In the genomic region with DNA sequence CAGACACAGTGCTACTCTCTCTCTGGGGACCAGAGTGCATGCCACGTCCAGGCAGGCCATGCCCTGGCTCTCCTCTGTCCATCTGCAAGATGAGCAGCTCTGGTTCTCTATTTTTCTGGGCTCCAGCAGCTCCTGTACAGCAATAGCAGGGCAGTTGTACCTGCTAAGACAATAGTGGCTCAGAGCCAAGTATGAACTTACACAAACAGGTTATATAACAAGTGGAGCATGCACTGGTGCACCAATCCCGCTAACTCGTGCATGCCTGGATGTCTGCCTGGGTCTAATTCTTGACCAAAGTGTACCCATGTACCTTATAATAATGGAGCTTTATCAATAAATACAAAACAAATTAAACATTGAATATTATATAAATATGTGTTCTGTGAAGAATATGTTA, we compare ENCODE assay signal across 18 cellular contexts.
DNase-seq lines count a peak whose midpoint lies in the region; ATAC-seq, FAIRE-seq and TF ChIP-seq lines count a peak whose summit lies in the region.
"Had no signal": no experiment of that assay in that cellular context is flagged by ENCODE, and none has a peak within 500 bp of the region (broad histone marks: within the 10 kb centered on the region; RNA-seq: fewer than 3 reads in every experiment).

No MANE protein-coding gene starts in this region.

- CTCF ChIA-PET in K562 (lab: Yijun Ruan, JAX; ENCODE audit: low intra/inter-chr PET ratio), result no interaction called here

- BruUV-seq in K562 (replicated peaks; lab: Mats Ljungman, UMichigan), result no TSS peak

- H3K4me2 ChIP-seq in K562 (ENCODE audit: insufficient read depth, low read length), result no peak overlapping the region
- H3K4me2 ChIP-seq: A549; BLaER1 treated with 17β-estradiol and CSF1 and Interleukin-3, amounts not matched to agents 10 nM and 100 nM had no signal

- H3K9me3 ChIP-seq in K562 (replicated peaks; ENCODE audit: control insufficient read depth, insufficient read depth, low read depth, low read length), result no peaks in the 10 kb centered on the region
- H3K9me3 ChIP-seq: A549, HAP-1 had no signal

- intact Hi-C loops in K562 (cut with micrococcal nuclease), result no loop called here

- no peaks in the 10 kb centered on the region for H3K79me2 ChIP-seq in K562 (ENCODE audit: control insufficient read depth, insufficient read depth, low read length)

- TF ChIP-seq CTCF in C4-2B (conservative IDR thresholded peaks at IDR 0.05), result no peak
- TF ChIP-seq CTCF in LNCaP clone FGC (IDR thresholded peaks at IDR 0.05; ENCODE audit: control insufficient read depth, extremely low read depth, insufficient read depth), result no peak
- no peak for TF ChIP-seq CTCF in K562 (IDR thresholded peaks at IDR 0.05 in 2 of 3, conservative IDR thresholded peaks at IDR 0.05 in 1 of 3; ENCODE audit: insufficient read depth in 2 of 3, low read depth in 1 of 3, low read length in 3 of 3)

- no peaks in the 10 kb centered on the region for H4K20me1 ChIP-seq in K562 (replicated peaks; ENCODE audit: control insufficient read depth, insufficient read depth, low read length)
- H4K20me1 ChIP-seq: BLaER1 treated with 17β-estradiol and CSF1 and Interleukin-3, amounts not matched to agents 10 nM and 100 nM had no signal

- H3K27ac ChIP-seq in C4-2B (peak overlapping the region; percentile 29; the same call in 1 of the 2 replicates), K562 (ENCODE audit: extremely low read depth, low read depth, low read length) (no peak overlapping the region)
- H3K27ac ChIP-seq: A549; BLaER1 treated with 17β-estradiol and CSF1 and Interleukin-3, amounts not matched to agents 10 nM and 100 nM had no signal

- H3K9ac ChIP-seq in K562 (ENCODE audit: insufficient read depth in 1 of 2, low read depth in 2 of 2, low read length in 2 of 2), result no peak overlapping the region
- H3K9ac ChIP-seq: BLaER1 treated with 17β-estradiol and CSF1 and Interleukin-3, amounts not matched to agents 10 nM and 100 nM had no signal

- no peak for TF ChIP-seq POLR2A in K562 (conservative IDR thresholded peaks at IDR 0.05)

- peaks cover 0 to 10% of the 10 kb centered on the region in 2 experiments; a peak in 3 of 5 replicates for H3K4me1 ChIP-seq in K562 (replicated peaks in 1 of 2; ENCODE audit: control insufficient read depth in 2 of 2, insufficient read depth in 2 of 2, low read length in 2 of 2)
- H3K4me1 ChIP-seq: A549; BLaER1 treated with 17β-estradiol and CSF1 and Interleukin-3, amounts not matched to agents 10 nM and 100 nM had no signal

- DNase-seq in NCI-H2107 (lab: John Stamatoyannopoulos, UW) (peak; percentile 0), NCI-H2107 treated with DMSO at 0.1 percent for 48 hours (lab: John Stamatoyannopoulos, UW; ENCODE audit: unreplicated experiment) (no peak), LNCaP clone FGC (ENCODE audit: low read depth) (peak; percentile 46), K562 (ENCODE audit: extremely low read depth in 1 of 4, low spot score in 3 of 4) (no peak), activated gamma-delta T cell (lab: John Stamatoyannopoulos, UW) (no peak), NCI-H524 treated with DMSO at 0.1 percent for 48 hours (lab: John Stamatoyannopoulos, UW) (no peak)
- DNase-seq: DMS 273 treated with DMSO at 0.1 percent for 48 hours, MV-4-11, NCI-H1436, NCI-H2081, SW 1271 had no signal

- in situ Hi-C loops in K562 (cut with MboI), result no loop called here

- no peak overlapping the region for H2AFZ ChIP-seq in K562 (ENCODE audit: low read depth, low read length)

- TF ChIP-seq EP300 in K562 (IDR thresholded peaks at IDR 0.05; ENCODE audit: low read length), result no peak

- no peaks in the 10 kb centered on the region for H3K36me3 ChIP-seq in K562 (ENCODE audit: control insufficient read depth, insufficient read depth, low read length)
- H3K36me3 ChIP-seq: BLaER1 treated with 17β-estradiol and CSF1 and Interleukin-3, amounts not matched to agents 10 nM and 100 nM; HAP-1 had no signal

- 11% methylated on average over 3 of the region's 3 CpGs for WGBS in K562 (ENCODE audit: insufficient coverage, low coverage, missing lambda C conversion rate)

- POLR2A ChIA-PET in K562 (lab: Yijun Ruan, JAX), result no interaction called here

- no peak for FAIRE-seq in K562 (lab: Jason Lieb, UNC)
- FAIRE-seq: A549, GM19239 had no signal

- ATAC-seq in K562, result no peak
- ATAC-seq in GM18868 (IDR thresholded peaks at IDR 0.05; ENCODE audit: unreplicated experiment), result no peak
- ATAC-seq: A549, Panc1 had no signal

- no peak for TF ChIP-seq RAD21 in K562 (CRISPR knock-in tag; conservative IDR thresholded peaks at IDR 0.05 in 1 of 2, IDR thresholded peaks at IDR 0.05 in 1 of 2)

- H3K4me3 ChIP-seq in LNCaP clone FGC (ENCODE audit: low read depth, low read length), result no peak overlapping the region
- no peak overlapping the region for H3K4me3 ChIP-seq in K562
- H3K4me3 ChIP-seq: A549; BLaER1 treated with 17β-estradiol and CSF1 and Interleukin-3, amounts not matched to agents 10 nM and 100 nM; HAP-1 had no signal

- no peaks in the 10 kb centered on the region for H3K27me3 ChIP-seq in K562 (ENCODE audit: control insufficient read depth in 2 of 2, insufficient read depth in 2 of 2, low read length in 2 of 2)
- H3K27me3 ChIP-seq: BLaER1 treated with 17β-estradiol and CSF1 and Interleukin-3, amounts not matched to agents 10 nM and 100 nM had no signal

- H3K9me1 ChIP-seq in K562 (ENCODE audit: control insufficient read depth, insufficient read depth, low read length), result no peaks in the 10 kb centered on the region

TF ChIP-seq in K562, 482 proteins besides CTCF, POLR2A, EP300 and RAD21:
- TF ChIP-seq PML (IDR thresholded peaks at IDR 0.05; ENCODE audit: low read length) (no peak), NFIC (IDR thresholded peaks at IDR 0.05) (peak; percentile 25; the same call in 1 of the 2 replicates)

Comparison
In these comparisons a context has a peak if more than half of its experiments do, and no peak if none do; other contexts are left out.
1. DNase-seq: peak in NCI-H2107 (single experiment) and LNCaP clone FGC (single experiment); none in NCI-H2107 treated with DMSO at 0.1 percent for 48 hours (single experiment), K562 (0 of 4), activated gamma-delta T cell (single experiment) and NCI-H524 treated with DMSO at 0.1 percent for 48 hours (single experiment).